1 cellular context compared by ENCODE assay signal in the genomic region with DNA sequence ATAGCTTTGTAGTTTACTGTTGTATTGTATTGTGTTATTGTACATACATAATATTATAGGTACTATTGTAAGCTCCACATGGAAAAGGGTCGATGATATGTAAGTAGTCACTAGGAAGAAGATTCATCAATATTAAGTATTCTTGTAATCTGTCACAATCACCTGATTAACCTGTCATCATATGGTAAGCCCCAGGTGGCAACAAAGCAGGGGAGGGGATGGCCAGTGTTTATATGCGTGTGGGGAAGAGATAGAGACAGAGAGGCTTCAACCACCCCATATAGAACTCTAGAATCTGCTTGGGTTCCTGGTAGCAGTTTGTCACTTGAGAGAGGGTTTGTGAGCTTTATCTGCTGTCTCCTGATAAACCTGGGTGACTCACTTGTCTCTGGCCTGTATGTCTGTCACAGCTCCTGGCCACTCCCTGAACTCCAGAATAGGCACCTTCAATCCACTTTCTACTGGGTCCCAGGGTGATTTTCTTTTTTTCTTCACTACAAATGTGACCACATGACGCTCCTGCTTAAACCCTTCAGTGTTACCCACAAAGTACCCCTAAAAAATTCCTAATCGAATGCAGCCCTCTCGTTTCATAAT.
TF ChIP-seq lines count a peak whose summit lies in the region.

No MANE protein-coding gene starts in this region.

TF ChIP-seq in K562, 482 proteins besides CTCF, POLR2A, EP300 and RAD21 (continues in another document):
- TF ChIP-seq MED1 (CRISPR knock-in tag; IDR thresholded peaks at IDR 0.05; ENCODE audit: borderline replicate concordance): no peak
- TF ChIP-seq, protein P1, sequence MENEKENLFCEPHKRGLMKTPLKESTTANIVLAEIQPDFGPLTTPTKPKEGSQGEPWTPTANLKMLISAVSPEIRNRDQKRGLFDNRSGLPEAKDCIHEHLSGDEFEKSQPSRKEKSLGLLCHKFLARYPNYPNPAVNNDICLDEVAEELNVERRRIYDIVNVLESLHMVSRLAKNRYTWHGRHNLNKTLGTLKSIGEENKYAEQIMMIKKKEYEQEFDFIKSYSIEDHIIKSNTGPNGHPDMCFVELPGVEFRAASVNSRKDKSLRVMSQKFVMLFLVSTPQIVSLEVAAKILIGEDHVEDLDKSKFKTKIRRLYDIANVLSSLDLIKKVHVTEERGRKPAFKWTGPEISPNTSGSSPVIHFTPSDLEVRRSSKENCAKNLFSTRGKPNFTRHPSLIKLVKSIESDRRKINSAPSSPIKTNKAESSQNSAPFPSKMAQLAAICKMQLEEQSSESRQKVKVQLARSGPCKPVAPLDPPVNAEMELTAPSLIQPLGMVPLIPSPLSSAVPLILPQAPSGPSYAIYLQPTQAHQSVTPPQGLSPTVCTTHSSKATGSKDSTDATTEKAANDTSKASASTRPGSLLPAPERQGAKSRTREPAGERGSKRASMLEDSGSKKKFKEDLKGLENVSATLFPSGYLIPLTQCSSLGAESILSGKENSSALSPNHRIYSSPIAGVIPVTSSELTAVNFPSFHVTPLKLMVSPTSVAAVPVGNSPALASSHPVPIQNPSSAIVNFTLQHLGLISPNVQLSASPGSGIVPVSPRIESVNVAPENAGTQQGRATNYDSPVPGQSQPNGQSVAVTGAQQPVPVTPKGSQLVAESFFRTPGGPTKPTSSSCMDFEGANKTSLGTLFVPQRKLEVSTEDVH (IDR thresholded peaks at IDR 0.05; ENCODE audit: low read depth, partially characterized antibody): peak; percentile 66
- TF ChIP-seq SP1 (CRISPR knock-in tag; IDR thresholded peaks at IDR 0.05): peak; percentile 44; the same call in 1 of the 2 replicates
- TF ChIP-seq RCOR1 (IDR thresholded peaks at IDR 0.05; ENCODE audit: borderline replicate concordance in 1 of 2, low read depth in 2 of 2, low read length in 2 of 2): peak; percentile 95 to 99
- TF ChIP-seq, protein P2, sequence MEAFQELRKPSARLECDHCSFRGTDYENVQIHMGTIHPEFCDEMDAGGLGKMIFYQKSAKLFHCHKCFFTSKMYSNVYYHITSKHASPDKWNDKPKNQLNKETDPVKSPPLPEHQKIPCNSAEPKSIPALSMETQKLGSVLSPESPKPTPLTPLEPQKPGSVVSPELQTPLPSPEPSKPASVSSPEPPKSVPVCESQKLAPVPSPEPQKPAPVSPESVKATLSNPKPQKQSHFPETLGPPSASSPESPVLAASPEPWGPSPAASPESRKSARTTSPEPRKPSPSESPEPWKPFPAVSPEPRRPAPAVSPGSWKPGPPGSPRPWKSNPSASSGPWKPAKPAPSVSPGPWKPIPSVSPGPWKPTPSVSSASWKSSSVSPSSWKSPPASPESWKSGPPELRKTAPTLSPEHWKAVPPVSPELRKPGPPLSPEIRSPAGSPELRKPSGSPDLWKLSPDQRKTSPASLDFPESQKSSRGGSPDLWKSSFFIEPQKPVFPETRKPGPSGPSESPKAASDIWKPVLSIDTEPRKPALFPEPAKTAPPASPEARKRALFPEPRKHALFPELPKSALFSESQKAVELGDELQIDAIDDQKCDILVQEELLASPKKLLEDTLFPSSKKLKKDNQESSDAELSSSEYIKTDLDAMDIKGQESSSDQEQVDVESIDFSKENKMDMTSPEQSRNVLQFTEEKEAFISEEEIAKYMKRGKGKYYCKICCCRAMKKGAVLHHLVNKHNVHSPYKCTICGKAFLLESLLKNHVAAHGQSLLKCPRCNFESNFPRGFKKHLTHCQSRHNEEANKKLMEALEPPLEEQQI (IDR thresholded peaks at IDR 0.05): peak; percentile 90
- TF ChIP-seq HMBOX1 (IDR thresholded peaks at IDR 0.05): peak; percentile 80
- no peak for TF ChIP-seq GTF2A2 (tag; IDR thresholded peaks at IDR 0.05)
- TF ChIP-seq TOE1 (IDR thresholded peaks at IDR 0.05; ENCODE audit: borderline replicate concordance): peak; percentile 81
- TF ChIP-seq TOE1 (CRISPR knock-in tag; IDR thresholded peaks at IDR 0.05; ENCODE audit: borderline replicate concordance, low read depth): no peak
- peak; percentile 87; the same call in 1 of the 2 replicates for TF ChIP-seq MTA1 (IDR thresholded peaks at IDR 0.05; ENCODE audit: borderline replicate concordance)
- TF ChIP-seq GATAD2B (IDR thresholded peaks at IDR 0.05; ENCODE audit: borderline replicate concordance): peak; percentile 89
- TF ChIP-seq FOSL1 (tag; conservative IDR thresholded peaks at IDR 0.05): peak; percentile 99
- TF ChIP-seq MYNN (IDR thresholded peaks at IDR 0.05): peak; percentile 91
- TF ChIP-seq MYNN (CRISPR knock-in tag; IDR thresholded peaks at IDR 0.05): no peak
- TF ChIP-seq, protein P3, sequence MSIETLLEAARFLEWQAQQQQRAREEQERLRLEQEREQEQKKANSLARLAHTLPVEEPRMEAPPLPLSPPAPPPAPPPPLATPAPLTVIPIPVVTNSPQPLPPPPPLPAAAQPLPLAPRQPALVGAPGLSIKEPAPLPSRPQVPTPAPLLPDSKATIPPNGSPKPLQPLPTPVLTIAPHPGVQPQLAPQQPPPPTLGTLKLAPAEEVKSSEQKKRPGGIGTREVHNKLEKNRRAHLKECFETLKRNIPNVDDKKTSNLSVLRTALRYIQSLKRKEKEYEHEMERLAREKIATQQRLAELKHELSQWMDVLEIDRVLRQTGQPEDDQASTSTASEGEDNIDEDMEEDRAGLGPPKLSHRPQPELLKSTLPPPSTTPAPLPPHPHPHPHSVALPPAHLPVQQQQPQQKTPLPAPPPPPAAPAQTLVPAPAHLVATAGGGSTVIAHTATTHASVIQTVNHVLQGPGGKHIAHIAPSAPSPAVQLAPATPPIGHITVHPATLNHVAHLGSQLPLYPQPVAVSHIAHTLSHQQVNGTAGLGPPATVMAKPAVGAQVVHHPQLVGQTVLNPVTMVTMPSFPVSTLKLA (conservative IDR thresholded peaks at IDR 0.05): peak; percentile 60 to 85; a peak in 3 of 4 replicates
- no peak for TF ChIP-seq ZNF436 (CRISPR knock-in tag; IDR thresholded peaks at IDR 0.05)
- TF ChIP-seq, protein P4, sequence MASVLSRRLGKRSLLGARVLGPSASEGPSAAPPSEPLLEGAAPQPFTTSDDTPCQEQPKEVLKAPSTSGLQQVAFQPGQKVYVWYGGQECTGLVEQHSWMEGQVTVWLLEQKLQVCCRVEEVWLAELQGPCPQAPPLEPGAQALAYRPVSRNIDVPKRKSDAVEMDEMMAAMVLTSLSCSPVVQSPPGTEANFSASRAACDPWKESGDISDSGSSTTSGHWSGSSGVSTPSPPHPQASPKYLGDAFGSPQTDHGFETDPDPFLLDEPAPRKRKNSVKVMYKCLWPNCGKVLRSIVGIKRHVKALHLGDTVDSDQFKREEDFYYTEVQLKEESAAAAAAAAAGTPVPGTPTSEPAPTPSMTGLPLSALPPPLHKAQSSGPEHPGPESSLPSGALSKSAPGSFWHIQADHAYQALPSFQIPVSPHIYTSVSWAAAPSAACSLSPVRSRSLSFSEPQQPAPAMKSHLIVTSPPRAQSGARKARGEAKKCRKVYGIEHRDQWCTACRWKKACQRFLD (CRISPR knock-in tag; IDR thresholded peaks at IDR 0.05): peak; percentile 95
- peak; percentile 98 for TF ChIP-seq HDAC3 (IDR thresholded peaks at IDR 0.05; ENCODE audit: borderline replicate concordance, partially characterized antibody)
- peak; percentile 85 to 87 for TF ChIP-seq NCOA2 (IDR thresholded peaks at IDR 0.05; ENCODE audit: partially characterized antibody in 2 of 2)
- peak; percentile 20 for TF ChIP-seq SMAD1 (IDR thresholded peaks at IDR 0.05; ENCODE audit: low read depth, low read length, partially characterized antibody)
- TF ChIP-seq CREB3L1 (IDR thresholded peaks at IDR 0.05; ENCODE audit: borderline replicate concordance, low read depth): peak; percentile 68; the same call in 1 of the 2 replicates
- no peak for TF ChIP-seq LARP7 (IDR thresholded peaks at IDR 0.05)
- peak; percentile 18; the same call in 1 of the 2 replicates for TF ChIP-seq GABPB1 (CRISPR knock-in tag; IDR thresholded peaks at IDR 0.05)
- no peak for TF ChIP-seq BDP1 (IDR thresholded peaks at IDR 0.05; ENCODE audit: insufficient read depth, insufficient read length)
- peak; percentile 93 for TF ChIP-seq ZBTB17 (CRISPR knock-in tag; IDR thresholded peaks at IDR 0.05)
- TF ChIP-seq, protein P5, sequence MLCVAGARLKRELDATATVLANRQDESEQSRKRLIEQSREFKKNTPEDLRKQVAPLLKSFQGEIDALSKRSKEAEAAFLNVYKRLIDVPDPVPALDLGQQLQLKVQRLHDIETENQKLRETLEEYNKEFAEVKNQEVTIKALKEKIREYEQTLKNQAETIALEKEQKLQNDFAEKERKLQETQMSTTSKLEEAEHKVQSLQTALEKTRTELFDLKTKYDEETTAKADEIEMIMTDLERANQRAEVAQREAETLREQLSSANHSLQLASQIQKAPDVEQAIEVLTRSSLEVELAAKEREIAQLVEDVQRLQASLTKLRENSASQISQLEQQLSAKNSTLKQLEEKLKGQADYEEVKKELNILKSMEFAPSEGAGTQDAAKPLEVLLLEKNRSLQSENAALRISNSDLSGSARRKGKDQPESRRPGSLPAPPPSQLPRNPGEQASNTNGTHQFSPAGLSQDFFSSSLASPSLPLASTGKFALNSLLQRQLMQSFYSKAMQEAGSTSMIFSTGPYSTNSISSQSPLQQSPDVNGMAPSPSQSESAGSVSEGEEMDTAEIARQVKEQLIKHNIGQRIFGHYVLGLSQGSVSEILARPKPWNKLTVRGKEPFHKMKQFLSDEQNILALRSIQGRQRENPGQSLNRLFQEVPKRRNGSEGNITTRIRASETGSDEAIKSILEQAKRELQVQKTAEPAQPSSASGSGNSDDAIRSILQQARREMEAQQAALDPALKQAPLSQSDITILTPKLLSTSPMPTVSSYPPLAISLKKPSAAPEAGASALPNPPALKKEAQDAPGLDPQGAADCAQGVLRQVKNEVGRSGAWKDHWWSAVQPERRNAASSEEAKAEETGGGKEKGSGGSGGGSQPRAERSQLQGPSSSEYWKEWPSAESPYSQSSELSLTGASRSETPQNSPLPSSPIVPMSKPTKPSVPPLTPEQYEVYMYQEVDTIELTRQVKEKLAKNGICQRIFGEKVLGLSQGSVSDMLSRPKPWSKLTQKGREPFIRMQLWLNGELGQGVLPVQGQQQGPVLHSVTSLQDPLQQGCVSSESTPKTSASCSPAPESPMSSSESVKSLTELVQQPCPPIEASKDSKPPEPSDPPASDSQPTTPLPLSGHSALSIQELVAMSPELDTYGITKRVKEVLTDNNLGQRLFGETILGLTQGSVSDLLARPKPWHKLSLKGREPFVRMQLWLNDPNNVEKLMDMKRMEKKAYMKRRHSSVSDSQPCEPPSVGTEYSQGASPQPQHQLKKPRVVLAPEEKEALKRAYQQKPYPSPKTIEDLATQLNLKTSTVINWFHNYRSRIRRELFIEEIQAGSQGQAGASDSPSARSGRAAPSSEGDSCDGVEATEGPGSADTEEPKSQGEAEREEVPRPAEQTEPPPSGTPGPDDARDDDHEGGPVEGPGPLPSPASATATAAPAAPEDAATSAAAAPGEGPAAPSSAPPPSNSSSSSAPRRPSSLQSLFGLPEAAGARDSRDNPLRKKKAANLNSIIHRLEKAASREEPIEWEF (CRISPR knock-in tag; IDR thresholded peaks at IDR 0.05): peak; percentile 96
- TF ChIP-seq ATF3 (IDR thresholded peaks at IDR 0.05): peak; percentile 98
- TF ChIP-seq ATF3 (CRISPR knock-in tag; conservative IDR thresholded peaks at IDR 0.05): peak; percentile 93
- TF ChIP-seq NFATC3 (IDR thresholded peaks at IDR 0.05): peak; percentile 82
- TF ChIP-seq POLR2AphosphoS5 (IDR thresholded peaks at IDR 0.05; ENCODE audit: control insufficient read depth, insufficient read depth, low read depth, low read length): peak; percentile 98
- TF ChIP-seq ETV6 (IDR thresholded peaks at IDR 0.05; ENCODE audit: borderline replicate concordance in 1 of 2, low read depth in 2 of 2, low read length in 1 of 2): peak in 1 of 2 experiments; percentile 81; a peak in 1 of 4 replicates
- no peak for TF ChIP-seq ETV6 (CRISPR knock-in tag; IDR thresholded peaks at IDR 0.05; ENCODE audit: borderline replicate concordance)
- peak in 1 of 2 experiments; percentile 98; a peak in 2 of 4 replicates for TF ChIP-seq MLLT1 (IDR thresholded peaks at IDR 0.05)
- TF ChIP-seq TARDBP (IDR thresholded peaks at IDR 0.05): peak; percentile 84; the same call in 1 of the 2 replicates
- TF ChIP-seq RNF2 (IDR thresholded peaks at IDR 0.05): peak; percentile 92
